20 cellular contexts compared by ENCODE assay signal in the genomic region with DNA sequence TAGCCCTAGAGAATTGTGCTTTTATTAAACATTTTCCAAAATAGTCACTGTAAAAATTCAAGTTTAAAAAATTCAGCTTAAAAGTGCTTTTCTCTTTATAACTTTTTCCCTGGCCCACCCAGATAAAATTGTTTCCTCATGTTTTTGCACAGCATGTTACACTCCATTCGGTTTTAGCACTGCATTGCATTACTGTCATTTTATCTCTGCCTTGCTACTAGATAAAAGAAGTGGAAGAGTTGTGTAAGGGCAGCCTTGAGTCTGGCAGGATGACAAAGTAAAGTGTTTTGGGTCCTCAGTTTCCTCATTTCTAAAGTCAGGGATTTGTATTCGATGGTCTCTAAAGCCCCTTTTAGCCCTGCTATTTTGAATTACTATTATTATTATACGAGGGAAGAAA.
DNase-seq lines count a peak whose midpoint lies in the region; TF ChIP-seq lines count a peak whose summit lies in the region.
"Had no signal": no experiment of that assay in that cellular context is flagged by ENCODE, and none has a peak within 500 bp of the region (broad histone marks: within the 10 kb centered on the region; RNA-seq: fewer than 3 reads in every experiment).

No MANE protein-coding gene starts in this region.

- H3K4me1 ChIP-seq in endodermal cell (ENCODE audit: control insufficient read depth, insufficient read depth, low read length), result no peaks in the 10 kb centered on the region
- H3K4me1 ChIP-seq: BLaER1 had no signal

- DNase-seq in activated naive CD4-positive, alpha-beta T cell treated with anti-CD3 and anti-CD28 coated beads for 36 hours, result no peak
- DNase-seq in SK-N-MC (ENCODE audit: low read depth, low spot score) (no peak), fibroblast of the aortic adventitia (ENCODE audit: low read depth) (peak; percentile 69), NK-92 (lab: John Stamatoyannopoulos, UW; ENCODE audit: unreplicated experiment) (no peak), endodermal cell (no peak)
- DNase-seq in stimulated activated naive CD4-positive, alpha-beta T cell treated with Interleukin-2 at 50 U/mL for 16 hours (lab: John Stamatoyannopoulos, UW), result no peak
- DNase-seq: DMS 273 treated with DMSO at 0.1 percent for 48 hours, DND-41, GOT3, NCI-H1105 treated with DMSO at 0.1 percent for 48 hours, NCI-H1694, NCI-H2107, NCI-H2227 treated with DMSO at 0.1 percent for 48 hours, NCI-H510A treated with DMSO at 0.1 percent for 48 hours, NCI-H774, OCI-M1, SHP77 had no signal

- CTCF ChIA-PET in activated naive CD4-positive, alpha-beta T cell treated with anti-CD3 and anti-CD28 coated beads for 36 hours (lab: Charles Lee), result interaction anchor here (1.2 kb wide), 1 partner anchor 11 kb away, joined by 3 read pairs; no protein-coding TSS in a partner anchor

- no peak overlapping the region for H3K4me3 ChIP-seq in SK-N-MC
- H3K4me3 ChIP-seq in fibroblast of the aortic adventitia (ENCODE audit: low read depth, low read length), result no peak overlapping the region
- H3K4me3 ChIP-seq in endodermal cell (ENCODE audit: low read length), result no peak overlapping the region
- H3K4me3 ChIP-seq: BLaER1, K562 had no signal

- H3K36me3 Mint-ChIP-seq in activated naive CD4-positive, alpha-beta T cell treated with anti-CD3 and anti-CD28 coated beads, Interleukin-2, amount 50 U/mL, for 24 hours, result peaks cover 18% of the 10 kb centered on the region
- H3K36me3 Mint-ChIP-seq in activated naive CD4-positive, alpha-beta T cell treated with anti-CD3 and anti-CD28 coated beads for 36 hours (ENCODE audit: low read depth), result peaks cover 16% of the 10 kb centered on the region
- peaks cover 30% of the 10 kb centered on the region for H3K36me3 Mint-ChIP-seq in endodermal cell (ENCODE audit: low read depth)

- H3K9ac ChIP-seq in SK-N-MC (ENCODE audit: insufficient read length), result no peak overlapping the region
- no peak overlapping the region for H3K9ac ChIP-seq in endodermal cell (ENCODE audit: extremely low read depth, low read length, poor library complexity, severe bottlenecking)
- H3K9ac ChIP-seq: BLaER1 had no signal

- H3K27me3 ChIP-seq in endodermal cell (ENCODE audit: control insufficient read depth, insufficient read depth, low read length, poor library complexity, severe bottlenecking), result no peaks in the 10 kb centered on the region
- H3K27me3 ChIP-seq: BLaER1 had no signal

- intact Hi-C loops in activated naive CD4-positive, alpha-beta T cell treated with anti-CD3 and anti-CD28 coated beads for 36 hours (cut with micrococcal nuclease), result no loop called here

- no peak overlapping the region for H3K4me3 Mint-ChIP-seq in activated naive CD4-positive, alpha-beta T cell treated with anti-CD3 and anti-CD28 coated beads, Interleukin-2, amount 50 U/mL, for 24 hours
- H3K4me3 Mint-ChIP-seq in activated naive CD4-positive, alpha-beta T cell treated with anti-CD3 and anti-CD28 coated beads for 36 hours, result no peak overlapping the region
- no peak overlapping the region for H3K4me3 Mint-ChIP-seq in endodermal cell

- 97 to 100% methylated on average over 1 to 3 of the region's 3 CpGs for WGBS in endodermal cell (ENCODE audit: insufficient coverage in 1 of 2, insufficient read length in 1 of 2), 2 experiments

- H3K27me3 Mint-ChIP-seq in activated naive CD4-positive, alpha-beta T cell treated with anti-CD3 and anti-CD28 coated beads, Interleukin-2, amount 50 U/mL, for 24 hours, result no peaks in the 10 kb centered on the region
- H3K27me3 Mint-ChIP-seq in activated naive CD4-positive, alpha-beta T cell treated with anti-CD3 and anti-CD28 coated beads for 36 hours (ENCODE audit: low read depth), result no peaks in the 10 kb centered on the region
- no peaks in the 10 kb centered on the region for H3K27me3 Mint-ChIP-seq in endodermal cell (ENCODE audit: insufficient read depth)

- H3K9me3 ChIP-seq in SK-N-MC (ENCODE audit: low read depth, low read length), result no peaks in the 10 kb centered on the region
- no peaks in the 10 kb centered on the region for H3K9me3 ChIP-seq in endodermal cell (ENCODE audit: control insufficient read depth, low read length)
- H3K9me3 ChIP-seq: BLaER1 had no signal

- H3K27ac ChIP-seq in SK-N-MC (peak overlapping the region; percentile 46; the same call in 1 of the 2 replicates), endodermal cell (ENCODE audit: low read depth, low read length) (no peak overlapping the region)
- H3K27ac ChIP-seq: BLaER1 had no signal

- no peaks in the 10 kb centered on the region for H3K9me3 Mint-ChIP-seq in activated naive CD4-positive, alpha-beta T cell treated with anti-CD3 and anti-CD28 coated beads, Interleukin-2, amount 50 U/mL, for 24 hours
- H3K9me3 Mint-ChIP-seq in activated naive CD4-positive, alpha-beta T cell treated with anti-CD3 and anti-CD28 coated beads for 36 hours, result no peaks in the 10 kb centered on the region
- H3K9me3 Mint-ChIP-seq in endodermal cell, result no peaks in the 10 kb centered on the region

- H3K4me1 Mint-ChIP-seq in activated naive CD4-positive, alpha-beta T cell treated with anti-CD3 and anti-CD28 coated beads, Interleukin-2, amount 50 U/mL, for 24 hours, result peaks cover 22% of the 10 kb centered on the region
- H3K4me1 Mint-ChIP-seq in activated naive CD4-positive, alpha-beta T cell treated with anti-CD3 and anti-CD28 coated beads for 36 hours (ENCODE audit: low read depth), result peaks cover 20% of the 10 kb centered on the region
- H3K4me1 Mint-ChIP-seq in endodermal cell, result no peaks in the 10 kb centered on the region

- H3K27ac Mint-ChIP-seq in activated naive CD4-positive, alpha-beta T cell treated with anti-CD3 and anti-CD28 coated beads, Interleukin-2, amount 50 U/mL, for 24 hours, result peak overlapping the region; percentile 65
- H3K27ac Mint-ChIP-seq in activated naive CD4-positive, alpha-beta T cell treated with anti-CD3 and anti-CD28 coated beads for 36 hours, result no peak overlapping the region
- H3K27ac Mint-ChIP-seq in endodermal cell, result no peak overlapping the region

- TF ChIP-seq CTCF in fibroblast of the aortic adventitia (IDR thresholded peaks at IDR 0.05; ENCODE audit: insufficient read depth, low read length), result no peak
- no peak for TF ChIP-seq CTCF in endodermal cell (conservative IDR thresholded peaks at IDR 0.05)

- peaks cover 10% of the 10 kb centered on the region; the same call in 1 of the 2 replicates for H3K36me3 ChIP-seq in SK-N-MC (ENCODE audit: insufficient read depth, low read length)
- H3K36me3 ChIP-seq in endodermal cell (ENCODE audit: control insufficient read depth, insufficient read depth, low read length), result peaks cover 58% of the 10 kb centered on the region
